24 cellular contexts compared by ENCODE assay signal in genomic region chr1:5967351-5968160, GRCh38. TPM values are rescaled to one million over a fixed set of nuclear protein-coding genes. Genes with fewer than 3 reads are reported as not detected.
DNase-seq lines count a peak whose midpoint lies in the region; ATAC-seq and TF ChIP-seq lines count a peak whose summit lies in the region.
"Had no signal": no experiment of that assay in that cellular context is flagged by ENCODE, and none has a peak within 500 bp of the region (broad histone marks: within the 10 kb centered on the region; RNA-seq: fewer than 3 reads in every experiment).

No MANE protein-coding gene starts in this region.

- H3K27me3 ChIP-seq in psoas muscle (ENCODE audit: insufficient read depth in 3 of 3, low read length in 2 of 3) (no peaks in the 10 kb centered on the region), aorta (ENCODE audit: control insufficient read depth in 1 of 2, insufficient read depth in 2 of 2, low read length in 1 of 2) (no peaks in the 10 kb centered on the region)
- H3K27me3 ChIP-seq: BLaER1 treated with 17β-estradiol and CSF1 and Interleukin-3, amounts not matched to agents 10 nM and 100 nM; pancreas; right lobe of liver; uterus had no signal

- ATAC-seq in Right ventricle myocardium inferior = peak; percentile 87
- peak; percentile 90 for ATAC-seq in left ventricle myocardium superior
- ATAC-seq in psoas muscle = peak in 3 of 4 donors; percentile 52 to 65 (median 54)
- peak; percentile 60 for ATAC-seq in aorta (ENCODE audit: low FRiP score)
- ATAC-seq in GM21360 (IDR thresholded peaks at IDR 0.05; ENCODE audit: unreplicated experiment) = no peak
- ATAC-seq: A549; naive thymus-derived CD8-positive, alpha-beta T cell had no signal

- intact Hi-C loops in Right ventricle myocardium inferior (cut with DNase I) (no loop called here), cardiac septum (cut with DNase I) (no loop called here), left ventricle myocardium superior (cut with micrococcal nuclease) (no loop called here), psoas muscle (cut with DNase I) (no loop called here), aorta (cut with DNase I) (no loop called here)

- H3K36me3 ChIP-seq in psoas muscle (ENCODE audit: insufficient read depth in 1 of 2, low read depth in 1 of 2) (peaks cover 0 to 9% of the 10 kb centered on the region in 2 donors), aorta (ENCODE audit: control insufficient read depth in 1 of 2, insufficient read depth in 2 of 2, low read length in 1 of 2) (no peaks in the 10 kb centered on the region)
- H3K36me3 ChIP-seq: pancreas, right lobe of liver, uterus had no signal

- H3K9me3 ChIP-seq in psoas muscle (no peaks in the 10 kb centered on the region), aorta (ENCODE audit: control insufficient read depth, low read length) (no peaks in the 10 kb centered on the region)
- H3K9me3 ChIP-seq: A549; BLaER1 treated with 17β-estradiol and CSF1 and Interleukin-3, amounts not matched to agents 10 nM and 100 nM; pancreas; right lobe of liver; uterus had no signal

- DNase-seq in Right ventricle myocardium inferior (ENCODE audit: missing footprints) (peak; percentile 80), cardiac septum (ENCODE audit: low spot score) (no peak), left ventricle myocardium superior (peak; percentile 68), psoas muscle (peak; percentile 64 to 77), aorta (peak; percentile 72 to 76), mucosa of gallbladder (ENCODE audit: low spot score) (no peak)
- no peak for DNase-seq in stimulated activated CD4-positive, alpha-beta T cell treated with anti-CD3 and anti-CD28 coated beads, Interleukin-1b, Interleukin-23, amount 100 ng/mL, for 48 hours
- DNase-seq: activated CD4-positive, alpha-beta T cell treated with anti-CD3 and anti-CD28 coated beads, Interleukin-2, amount 10 ng/mL, durations not matched to agents 24 days and 14 days; central memory CD4-positive, alpha-beta T cell; DND-41; Karpas-422; MV-4-11; naive thymus-derived CD8-positive, alpha-beta T cell; NCI-H2171; NCI-H524 treated with DMSO at 0.1 percent for 48 hours; right lobe of liver; stimulated activated CD8-positive, alpha-beta memory T cell treated with anti-CD3 and anti-CD28 coated beads, Interleukin-4, amount 100 ng/mL, for 48 hours; T-helper 2 cell; uterus had no signal

- H3K4me3 ChIP-seq in psoas muscle (no peak overlapping the region), aorta (ENCODE audit: low read length in 2 of 2) (no peak overlapping the region)
- H3K4me3 ChIP-seq: A549; BLaER1 treated with 17β-estradiol and CSF1 and Interleukin-3, amounts not matched to agents 10 nM and 100 nM; pancreas; right lobe of liver; uterus had no signal

- 77 to 83% (median 82%) methylated on average over 23 of the region's 23 CpGs for WGBS in psoas muscle, 3 donors
- 90 to 94% methylated on average over 23 of the region's 23 CpGs for WGBS in aorta, 2 donors

- H3K4me1 ChIP-seq in psoas muscle (no peaks in the 10 kb centered on the region), aorta (ENCODE audit: control insufficient read depth in 1 of 2, insufficient read depth in 2 of 2, low read length in 2 of 2) (no peaks in the 10 kb centered on the region)
- H3K4me1 ChIP-seq: A549, right lobe of liver, uterus had no signal

- TF ChIP-seq CTCF in psoas muscle (IDR thresholded peaks at IDR 0.05) = no peak

- no peak overlapping the region for H3K27ac ChIP-seq in psoas muscle
- H3K27ac ChIP-seq in aorta (ENCODE audit: low read depth in 1 of 2, low read length in 2 of 2) = no peak overlapping the region
- H3K27ac ChIP-seq: A549; BLaER1 treated with 17β-estradiol and CSF1 and Interleukin-3, amounts not matched to agents 10 nM and 100 nM; HL-60; pancreas; right lobe of liver; uterus had no signal

RNA-seq across cellular contexts. Expression of gene NPHP4, which starts 24.7 kb away (rescaled TPM):
- 4.8 TPM for total RNA-seq in Right ventricle myocardium inferior
- 6.6 TPM for total RNA-seq in cardiac septum
- total RNA-seq in left ventricle myocardium superior = 4.9 TPM
- 1 to 10 TPM; 1.6 to 2.8 (median 1.9) TPM for total RNA-seq in psoas muscle
- 1 to 10 TPM; 1.3 to 2.1 (median 1.5) TPM for polyA plus RNA-seq in psoas muscle
- 10 to 100 TPM in 1 of 2 donors, 1 to 10 TPM in 1; 7.8 to 15.1 TPM for total RNA-seq in aorta
- 1 to 10 TPM; 2.4 to 4.8 TPM for polyA plus RNA-seq in aorta
- total RNA-seq in mucosa of gallbladder = 20.6 TPM

Comparison
In these comparisons a context has a peak if more than half of its experiments do, and no peak if none do; other contexts are left out.
1. DNase-seq: peak in Right ventricle myocardium inferior (single experiment), left ventricle myocardium superior (single experiment), psoas muscle (2 of 2) and aorta (2 of 2); none in cardiac septum (single experiment), mucosa of gallbladder (single experiment) and stimulated activated CD4-positive, alpha-beta T cell treated with anti-CD3 and anti-CD28 coated beads, Interleukin-1b, Interleukin-23, amount 100 ng/mL, for 48 hours (single experiment).